Comparison of ENCODE assay signal across 27 cellular contexts in genomic region chr13:66074018-66074615, GRCh38.
"Had no signal": no experiment of that assay in that cellular context is flagged by ENCODE, and none has a peak within 500 bp of the region (broad histone marks: within the 10 kb centered on the region; RNA-seq: fewer than 3 reads in every experiment).

No MANE protein-coding gene starts in this region.

- H3K4me3 Mint-ChIP-seq: dendritic cell treated with granulocyte-macrophage colony-stimulating factor and Interleukin-4, amounts not matched to agents 40 ng/mL and 50 ng/mL, for 4 days; endodermal cell; immature natural killer cell; mesothelial cell of epicardium; naive B cell; natural killer cell treated with Interleukin-12 subunit alpha and Interleukin-12 subunit beta and Interleukin-15 and Interleukin-18, amount 100 ng/mL, for 72 hours; neural crest cell; stimulated activated naive B cell treated with anti-CD40 and anti-IgM and Interleukin-4, amounts not matched to agents 10 μg/mL and 1 μg/mL and 100 μg/mL, for 72 hours; stimulated activated naive CD8-positive, alpha-beta T cell treated with anti-CD3 and anti-CD28 coated beads, Interleukin-15, Interleukin-2, amounts not matched to agents 100 ng/mL and 50 ng/mL, for 24 hours had no signal

- H2AFZ ChIP-seq: parathyroid adenoma had no signal

- H3K9me3 Mint-ChIP-seq: endodermal cell; naive B cell; stimulated activated naive B cell treated with anti-CD40 and anti-IgM and Interleukin-4, amounts not matched to agents 10 μg/mL and 1 μg/mL and 100 μg/mL, for 72 hours had no signal

- H3K4me1 ChIP-seq: esophagus squamous epithelium, heart right ventricle, parathyroid adenoma, right lobe of liver, tibial nerve, upper lobe of right lung, uterus had no signal

- H3K4me3 ChIP-seq: esophagus squamous epithelium, heart right ventricle, mucosa of descending colon, right lobe of liver, thoracic aorta, tibial nerve, upper lobe of right lung, uterus had no signal

- H3K27ac ChIP-seq: esophagus squamous epithelium, heart right ventricle, parathyroid adenoma, right lobe of liver, thoracic aorta, tibial nerve, upper lobe of right lung, uterus had no signal

- H3K9ac ChIP-seq: parathyroid adenoma had no signal

- H3K9me3 ChIP-seq: esophagus squamous epithelium, heart right ventricle, mucosa of descending colon, right lobe of liver, thoracic aorta, tibial nerve, upper lobe of right lung, uterus had no signal

- H3K27ac Mint-ChIP-seq: dendritic cell treated with granulocyte-macrophage colony-stimulating factor and Interleukin-4, amounts not matched to agents 40 ng/mL and 50 ng/mL, for 4 days; endodermal cell; immature natural killer cell; mesothelial cell of epicardium; naive B cell; natural killer cell treated with Interleukin-12 subunit alpha and Interleukin-12 subunit beta and Interleukin-15 and Interleukin-18, amount 100 ng/mL, for 72 hours; progenitor cell of endocrine pancreas; stimulated activated naive B cell treated with anti-CD40 and anti-IgM and Interleukin-4, amounts not matched to agents 10 μg/mL and 1 μg/mL and 100 μg/mL, for 72 hours; stimulated activated naive CD8-positive, alpha-beta T cell treated with anti-CD3 and anti-CD28 coated beads, Interleukin-15, Interleukin-2, amounts not matched to agents 100 ng/mL and 50 ng/mL, for 24 hours had no signal

- H3K79me2 ChIP-seq: parathyroid adenoma had no signal

- H3K4me1 Mint-ChIP-seq: immature natural killer cell; naive B cell; stimulated activated naive B cell treated with anti-CD40 and anti-IgM and Interleukin-4, amounts not matched to agents 10 μg/mL and 1 μg/mL and 100 μg/mL, for 72 hours had no signal

- ATAC-seq: heart right ventricle; mucosa of descending colon; natural killer cell treated with Interleukin-12 subunit alpha and Interleukin-12 subunit beta and Interleukin-15 and Interleukin-18, amount 100 ng/mL, for 72 hours; right lobe of liver; stimulated activated naive B cell treated with anti-CD40 and anti-IgM and Interleukin-4, amounts not matched to agents 10 μg/mL and 1 μg/mL and 100 μg/mL, for 72 hours; upper lobe of right lung had no signal

- H3K36me3 Mint-ChIP-seq: mesothelial cell of epicardium; naive B cell; natural killer cell treated with Interleukin-12 subunit alpha and Interleukin-12 subunit beta and Interleukin-15 and Interleukin-18, amount 100 ng/mL, for 72 hours; stimulated activated naive B cell treated with anti-CD40 and anti-IgM and Interleukin-4, amounts not matched to agents 10 μg/mL and 1 μg/mL and 100 μg/mL, for 72 hours had no signal

- H3K36me3 ChIP-seq: esophagus squamous epithelium, heart right ventricle, right lobe of liver, thoracic aorta, tibial nerve, upper lobe of right lung, uterus had no signal

- H3K27me3 Mint-ChIP-seq: dendritic cell treated with granulocyte-macrophage colony-stimulating factor and Interleukin-4, amounts not matched to agents 40 ng/mL and 50 ng/mL, for 4 days; naive B cell; progenitor cell of endocrine pancreas; stimulated activated naive CD8-positive, alpha-beta T cell treated with anti-CD3 and anti-CD28 coated beads, Interleukin-15, Interleukin-2, amounts not matched to agents 100 ng/mL and 50 ng/mL, for 24 hours had no signal

- H3K27me3 ChIP-seq: esophagus squamous epithelium, heart right ventricle, right lobe of liver, tibial nerve, upper lobe of right lung, uterus had no signal

- DNase-seq: effector CD8-positive, alpha-beta T cell; endodermal cell; esophagus squamous epithelium; foreskin melanocyte; glutamatergic neuron; heart right ventricle; hippocampal formation; immature natural killer cell; mesenchymal stem cell; mucosa of descending colon; naive B cell; right lobe of liver; small intestine; stimulated activated CD4-positive, alpha-beta T cell treated with anti-CD3 and anti-CD28 coated beads, Interleukin-15, amount 100 ng/mL, for 24 hours; stimulated activated CD4-positive, alpha-beta T cell treated with anti-CD3 and anti-CD28 coated beads, Interleukin-2, amount 100 ng/mL, for 48 hours; stimulated activated naive B cell treated with anti-CD40 and anti-IgM and Interleukin-4, amounts not matched to agents 10 μg/mL and 1 μg/mL and 100 μg/mL, for 72 hours; upper lobe of right lung; uterus had no signal
